ENCODE assay signal across 9 cellular contexts in the genomic region with DNA sequence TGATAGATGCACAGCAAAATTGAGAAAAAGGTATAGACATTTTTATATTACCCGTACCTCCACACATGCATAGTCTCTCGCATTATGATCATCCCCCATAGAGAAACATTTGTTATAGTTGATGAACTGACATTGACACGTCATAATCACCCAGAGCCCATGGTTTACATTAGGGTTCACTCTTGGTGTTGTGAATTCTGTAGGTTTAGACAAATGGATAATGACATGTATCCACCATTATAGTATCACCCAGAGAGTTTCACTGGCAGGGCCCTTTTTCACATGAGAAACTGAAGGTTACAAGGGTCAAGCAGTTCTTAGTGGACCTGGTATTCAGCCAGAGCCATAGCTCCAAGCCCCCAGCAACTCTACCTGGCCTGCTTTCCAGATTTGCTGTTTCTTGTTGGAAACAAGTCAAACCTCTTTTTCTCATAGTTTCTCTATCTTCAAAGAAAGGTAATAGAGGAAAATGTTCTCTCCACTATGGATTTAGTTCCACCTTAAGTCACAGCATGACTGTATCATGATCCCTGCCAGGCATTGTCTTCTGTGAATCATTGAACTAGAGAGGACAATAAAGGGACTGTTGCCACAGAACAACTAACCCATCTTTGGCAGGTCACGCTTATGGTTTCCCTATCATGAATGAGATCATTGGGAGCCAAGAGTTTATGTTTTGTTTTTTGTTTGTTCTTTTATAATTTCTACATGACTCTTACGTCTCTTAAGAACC.
A peak's percentile ranks its signal among the peaks of the same experiment; 100 is the strongest.
DNase-seq lines count a peak whose midpoint lies in the region; ATAC-seq and TF ChIP-seq lines count a peak whose summit lies in the region.
"Had no signal": no experiment of that assay in that cellular context is flagged by ENCODE, and none has a peak within 500 bp of the region (broad histone marks: within the 10 kb centered on the region; RNA-seq: fewer than 3 reads in every experiment).

No MANE protein-coding gene starts in this region.

- H3K27ac Mint-ChIP-seq in HFFc6, result peak overlapping the region; percentile 29; the same call in 1 of the 2 replicates

- TF ChIP-seq CTCF in HFFc6 (IDR thresholded peaks at IDR 0.05) (no peak), GM10248 (IDR thresholded peaks at IDR 0.05; ENCODE audit: control extremely low read depth, extremely low read depth, low read depth, missing control alignments) (no peak)

- H3K36me3 Mint-ChIP-seq in HFFc6 (ENCODE audit: low read depth), result no peaks in the 10 kb centered on the region

- H3K4me3 Mint-ChIP-seq in HFFc6, result no peak overlapping the region

- no peaks in the 10 kb centered on the region for H3K27me3 Mint-ChIP-seq in HFFc6 (ENCODE audit: insufficient read depth)

- ATAC-seq in HG02970 (IDR thresholded peaks at IDR 0.05; ENCODE audit: low FRiP score, unreplicated experiment), result no peak
- ATAC-seq: body of pancreas had no signal

- peaks cover 70% of the 10 kb centered on the region for H3K4me1 Mint-ChIP-seq in HFFc6 (ENCODE audit: low read depth)

- DNase-seq in HFFc6, result peak; percentile 68
- peak; percentile 16 for DNase-seq in amniotic epithelial cell (ENCODE audit: low read depth)
- DNase-seq in foreskin melanocyte, result peak; percentile 82
- DNase-seq in putamen (ENCODE audit: low spot score), result peak; percentile 91
- DNase-seq in GM10248 (ENCODE audit: extremely low spot score), result no peak
- no peak for DNase-seq in NK-92 (lab: John Stamatoyannopoulos, UW; ENCODE audit: unreplicated experiment)
- DNase-seq in OCI-M2 (lab: John Stamatoyannopoulos, UW; ENCODE audit: unreplicated experiment), result no peak
- DNase-seq: body of pancreas had no signal

- no peaks in the 10 kb centered on the region for H3K9me3 Mint-ChIP-seq in HFFc6

- CTCF ChIA-PET in GM10248 (lab: Yijun Ruan, JAX), result interaction anchor here (1.2 to 2.2 kb wide), 2 partner anchors 14 to 27 kb away, joined by 3 to 6 read pairs; no protein-coding TSS in a partner anchor

- POLR2A ChIA-PET in GM10248 (lab: Yijun Ruan, JAX), result no interaction called here

Comparison
In these comparisons a context has a peak if more than half of its experiments do, and no peak if none do; other contexts are left out.
1. DNase-seq: peak in HFFc6 (single experiment), amniotic epithelial cell (single experiment), foreskin melanocyte (single experiment) and putamen (single experiment); none in GM10248 (single experiment), NK-92 (single experiment) and OCI-M2 (single experiment).